Comparison of ENCODE assay signal across 24 cellular contexts in genomic region chr5:150239794-150240122, GRCh38. TPM values are rescaled to one million over a fixed set of nuclear protein-coding genes. Genes with fewer than 3 reads are reported as not detected.
"Had no signal": no experiment of that assay in that cellular context is flagged by ENCODE, and none has a peak within 500 bp of the region (broad histone marks: within the 10 kb centered on the region; RNA-seq: fewer than 3 reads in every experiment).

No MANE protein-coding gene starts in this region.

- H3K9me3 ChIP-seq: MG63, SK-N-SH had no signal

- H3K4me3 ChIP-seq: MG63 had no signal

- H3K27me3 ChIP-seq: MG63 had no signal

- DNase-seq: IMR-90, Karpas-422, KG1, MG63, NCI-H1092, NCI-H1105 treated with DMSO at 0.1 percent for 48 hours, NCI-H1417 treated with DMSO at 0.1 percent for 48 hours, NCI-H146, NCI-H1694 treated with DMSO at 0.1 percent for 48 hours, NCI-H1930, NCI-H2081, NCI-H2107, NCI-H226, NCI-H446, NCI-H510A, NCI-H524 treated with DMSO at 0.1 percent for 48 hours, NCI-H69, NCI-H774, RPMI8226, SHP77, SK-N-SH had no signal

- H3K36me3 ChIP-seq: MG63 had no signal

- FAIRE-seq: RCC 7860 had no signal

RNA-seq across cellular contexts. Expression of gene CAMK2A, which starts 49.8 kb away (rescaled TPM):
- total RNA-seq: HT-29, SK-MEL-5 had no signal

RNA-seq across cellular contexts. Expression of gene SLC6A7, which starts 49.9 kb away (rescaled TPM):
- total RNA-seq: SK-MEL-5 had no signal
